ENCODE assay signal across 7 cellular contexts in genomic region chr17:31488264-31488981, GRCh38.
DNase-seq lines count a peak whose midpoint lies in the region; ATAC-seq and TF ChIP-seq lines count a peak whose summit lies in the region.

No MANE protein-coding gene starts in this region.

- H3K36me3 Mint-ChIP-seq in naive thymus-derived CD4-positive, alpha-beta T cell, result peaks cover 0 to 3% (median 0%) of the 10 kb centered on the region in 5 donors

- peaks cover 6% of the 10 kb centered on the region; the same call in 1 of the 2 replicates for H3F3A ChIP-seq in PC-9 (ENCODE audit: insufficient read depth, low read depth)

- ATAC-seq in GM19023 (IDR thresholded peaks at IDR 0.05; ENCODE audit: unreplicated experiment), result peak; percentile 9
- peak; percentile 4 for ATAC-seq in HG02885 (IDR thresholded peaks at IDR 0.05; ENCODE audit: poor library complexity, unreplicated experiment)
- no peak for ATAC-seq in naive thymus-derived CD4-positive, alpha-beta T cell
- ATAC-seq in GM18519 (IDR thresholded peaks at IDR 0.05; ENCODE audit: low FRiP score, unreplicated experiment), result no peak

- peak overlapping the region; percentile 81 to 98 (median 97) for H3K27ac Mint-ChIP-seq in naive thymus-derived CD4-positive, alpha-beta T cell

- no TSS peak for BruUV-seq in PC-9 (replicated peaks; lab: Mats Ljungman, UMichigan)

- peak overlapping the region; percentile 86 to 98 (median 96) for H3K4me3 Mint-ChIP-seq in naive thymus-derived CD4-positive, alpha-beta T cell

- peaks cover 0 to 9% (median 0%) of the 10 kb centered on the region in 5 donors for H3K27me3 Mint-ChIP-seq in naive thymus-derived CD4-positive, alpha-beta T cell

- H3K4me2 ChIP-seq in PC-9, result peak overlapping the region; percentile 95

- no peaks in the 10 kb centered on the region for H3K27me3 ChIP-seq in PC-9 (ENCODE audit: insufficient read depth, low read depth)
- H3K27me3 ChIP-seq in effector memory CD4-positive, alpha-beta T cell (replicated peaks; ENCODE audit: control insufficient read depth, insufficient read depth, low read length, poor library complexity, severe bottlenecking), result no peaks in the 10 kb centered on the region
- H3K27me3 ChIP-seq in naive thymus-derived CD4-positive, alpha-beta T cell (ENCODE audit: control insufficient read depth in 2 of 2, insufficient read depth in 2 of 2, low read length in 2 of 2), result no peaks in the 10 kb centered on the region

- H3K9me3 ChIP-seq in PC-9 (ENCODE audit: insufficient read depth, low read depth), result no peaks in the 10 kb centered on the region
- H3K9me3 ChIP-seq in effector memory CD4-positive, alpha-beta T cell (ENCODE audit: control insufficient read depth, low read length), result no peaks in the 10 kb centered on the region
- H3K9me3 ChIP-seq in naive thymus-derived CD4-positive, alpha-beta T cell (ENCODE audit: control insufficient read depth in 2 of 3, low read length in 3 of 3), result no peaks in the 10 kb centered on the region

- H4K20me1 ChIP-seq in PC-9 (ENCODE audit: insufficient read depth), result 0 out of 2 replicates have a peak, but pooled peaks cover 6% of the 10 kb centered on the region

- CTCF ChIA-PET in PC-9 (lab: Charles Lee), result no interaction called here
- CTCF ChIA-PET in naive thymus-derived CD4-positive, alpha-beta T cell (lab: Charles Lee), result interaction anchor here (0.6 to 4.1 kb wide), 7 partner anchors 21 to 837 kb away, joined by 3 to 32 read pairs (median 4); no protein-coding TSS in a partner anchor

- peak; percentile 18 to 44 for DNase-seq in PC-9
- no peak for DNase-seq in effector memory CD4-positive, alpha-beta T cell
- peak in 2 of 9 donors; percentile 37 to 42 for DNase-seq in naive thymus-derived CD4-positive, alpha-beta T cell
- DNase-seq in NCI-H446 treated with DMSO at 0.1 percent for 48 hours (lab: John Stamatoyannopoulos, UW), result no peak

- H3K27ac ChIP-seq in PC-9, result 0 out of 2 replicates have a peak overlapping the region, but pooled peaks have one; percentile 27
- H3K27ac ChIP-seq in effector memory CD4-positive, alpha-beta T cell (ENCODE audit: insufficient read depth, low read length, poor library complexity, severe bottlenecking), result peak overlapping the region; percentile 85
- H3K27ac ChIP-seq in naive thymus-derived CD4-positive, alpha-beta T cell (ENCODE audit: low read depth, low read length), result peak overlapping the region; percentile 90

- H3K4me1 ChIP-seq in PC-9 (replicated peaks; ENCODE audit: insufficient read depth), result peaks cover 39% of the 10 kb centered on the region
- H3K4me1 ChIP-seq in effector memory CD4-positive, alpha-beta T cell (ENCODE audit: control insufficient read depth, insufficient read depth, low read length, poor library complexity, severe bottlenecking), result peaks cover 55% of the 10 kb centered on the region
- H3K4me1 ChIP-seq in naive thymus-derived CD4-positive, alpha-beta T cell (ENCODE audit: control insufficient read depth in 2 of 2, insufficient read depth in 2 of 2, low read length in 2 of 2), result peaks cover 47 to 50% of the 10 kb centered on the region in 2 donors

- intact Hi-C loops in PC-9 (cut with micrococcal nuclease; ENCODE audit: unreplicated experiment), result loop anchor here (5.0 to 10.0 kb wide), 2 partner anchors 39 to 54 kb away; no protein-coding TSS in a partner anchor
- intact Hi-C loops in naive thymus-derived CD4-positive, alpha-beta T cell (cut with micrococcal nuclease), result loop anchor here (1.0 to 10.0 kb wide), 12 partner anchors 9 to 1389 kb away; partner anchors contain the start of genes COPRS (in 1 of the 2), EVI2A (in 1 of the 2), EVI2B (in 1 of the 2) and MYO1D (in 1 of the 2)

- peak overlapping the region; percentile 99 for H3K4me3 ChIP-seq in PC-9
- peak overlapping the region; percentile 75 for H3K4me3 ChIP-seq in effector memory CD4-positive, alpha-beta T cell (ENCODE audit: insufficient read depth, low read depth, low read length, poor library complexity, severe bottlenecking)
- peak overlapping the region; percentile 79 for H3K4me3 ChIP-seq in naive thymus-derived CD4-positive, alpha-beta T cell (ENCODE audit: low read length)

- H3K4me1 Mint-ChIP-seq in naive thymus-derived CD4-positive, alpha-beta T cell, result peaks cover 51 to 59% (median 54%) of the 10 kb centered on the region in 7 donors

- POLR2A ChIA-PET in PC-9 (lab: Charles Lee; ENCODE audit: unreplicated experiment), result interaction anchor here (0.6 to 1.2 kb wide), 4 partner anchors 12 to 424 kb away, joined by 3 to 29 read pairs (median 6); no protein-coding TSS in a partner anchor
- POLR2A ChIA-PET in naive thymus-derived CD4-positive, alpha-beta T cell (lab: Charles Lee), result interaction anchor here (0.6 to 8.6 kb wide), 17 partner anchors 8 to 956 kb away, joined by 3 to 176 read pairs (median 4); partner anchors contain the start of gene PSMD11

- peaks cover 50% of the 10 kb centered on the region for H3K79me2 ChIP-seq in PC-9 (ENCODE audit: low read depth)

- no peaks in the 10 kb centered on the region for H3K9me3 Mint-ChIP-seq in naive thymus-derived CD4-positive, alpha-beta T cell

- H3K36me3 ChIP-seq in PC-9 (ENCODE audit: low read depth), result no peaks in the 10 kb centered on the region
- no peaks in the 10 kb centered on the region for H3K36me3 ChIP-seq in effector memory CD4-positive, alpha-beta T cell (ENCODE audit: control insufficient read depth, insufficient read depth, low read length)
- peaks cover 0 to 5% (median 0%) of the 10 kb centered on the region in 3 experiments for H3K36me3 ChIP-seq in naive thymus-derived CD4-positive, alpha-beta T cell (ENCODE audit: control insufficient read depth in 2 of 3, insufficient read depth in 3 of 3, low read length in 3 of 3)

- no peaks in the 10 kb centered on the region for H3K9me2 ChIP-seq in PC-9 (ENCODE audit: insufficient read depth)

- peak overlapping the region; percentile 96 for H2AFZ ChIP-seq in PC-9

- no peak for TF ChIP-seq CTCF in PC-9 (conservative IDR thresholded peaks at IDR 0.05)

Comparison
In these comparisons a context has a peak if more than half of its experiments do, and no peak if none do; other contexts are left out.
1. ATAC-seq: peak in GM19023 (single experiment) and HG02885 (single experiment); none in naive thymus-derived CD4-positive, alpha-beta T cell (single experiment) and GM18519 (single experiment).
2. DNase-seq: peak in PC-9 (2 of 2); none in effector memory CD4-positive, alpha-beta T cell (0 of 3) and NCI-H446 treated with DMSO at 0.1 percent for 48 hours (single experiment).
3. H3K27ac ChIP-seq: peak in every context shown above with its lines; median percentile 90 in naive thymus-derived CD4-positive, alpha-beta T cell; 85 in effector memory CD4-positive, alpha-beta T cell; 27 in PC-9.
4. Peak in every context shown above with its lines, with median percentiles within 50 percentile points of each other: H3K4me3 ChIP-seq.